In the genomic region with DNA sequence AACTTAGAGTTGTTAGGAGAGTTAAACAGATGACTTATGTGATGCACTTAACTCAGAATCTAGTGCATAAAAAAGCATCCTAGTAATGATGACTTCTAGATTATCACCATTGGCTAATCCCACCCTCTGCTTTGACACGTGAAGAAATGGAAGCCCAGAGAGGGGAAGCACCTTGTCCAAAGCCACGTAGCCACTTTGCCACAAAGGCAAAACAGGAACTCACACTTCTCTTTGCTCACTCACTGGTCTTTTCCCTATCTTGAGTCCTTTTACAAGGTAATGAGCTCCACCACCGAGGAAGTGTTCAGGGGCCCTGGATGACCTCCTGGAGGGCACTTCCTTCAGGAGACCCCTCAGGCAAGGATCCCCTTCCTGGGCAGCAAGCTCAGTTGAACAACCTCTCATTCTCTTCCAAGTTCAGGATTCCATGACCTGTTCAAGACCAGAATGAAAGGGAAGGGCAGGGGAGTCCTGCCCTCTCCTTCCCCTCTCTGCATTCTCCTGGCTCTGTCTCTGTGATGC, we compare ENCODE assay signal across 21 cellular contexts.
A peak's percentile ranks its signal among the peaks of the same experiment; 100 is the strongest.
DNase-seq lines count a peak whose midpoint lies in the region; ATAC-seq, FAIRE-seq and TF ChIP-seq lines count a peak whose summit lies in the region.
"Had no signal": no experiment of that assay in that cellular context is flagged by ENCODE, and none has a peak within 500 bp of the region (broad histone marks: within the 10 kb centered on the region; RNA-seq: fewer than 3 reads in every experiment).

No MANE protein-coding gene starts in this region.

- FAIRE-seq in A549 (lab: Jason Lieb, UNC) = no peak
- FAIRE-seq: A204.1, GM12892 had no signal

- H3K4me1 Mint-ChIP-seq in osteocyte (ENCODE audit: unreplicated experiment) = no peaks in the 10 kb centered on the region

- 50% methylated on average over 3 of the region's 3 CpGs for WGBS in A549 (ENCODE audit: missing lambda C conversion rate)

- no peaks in the 10 kb centered on the region for H3K9me2 ChIP-seq in DOHH2 (replicated peaks; ENCODE audit: control insufficient read depth, low read length)

- H3K9me3 Mint-ChIP-seq in osteocyte (ENCODE audit: unreplicated experiment) = no peaks in the 10 kb centered on the region
- H3K9me3 Mint-ChIP-seq: CD8-positive, alpha-beta T cell; H9; HFFc6 had no signal

- no peak for TF ChIP-seq EP300 in A549 (IDR thresholded peaks at IDR 0.05)

- H3K36me3 Mint-ChIP-seq in osteocyte (ENCODE audit: unreplicated experiment) = no peaks in the 10 kb centered on the region
- H3K36me3 Mint-ChIP-seq: CD8-positive, alpha-beta T cell had no signal

- no peaks in the 10 kb centered on the region for H3K9me3 ChIP-seq in A549
- no peaks in the 10 kb centered on the region for H3K9me3 ChIP-seq in DOHH2 (ENCODE audit: control insufficient read depth, insufficient read depth, low read length)
- H3K9me3 ChIP-seq: Caco-2, SJSA1 had no signal

- H3K27me3 Mint-ChIP-seq in osteocyte (ENCODE audit: unreplicated experiment) = no peaks in the 10 kb centered on the region

- DNase-seq in A549 (ENCODE audit: low read depth in 1 of 2, low spot score in 1 of 2) (no peak), ecto neural progenitor cell (ENCODE audit: low spot score) (peak; percentile 9), osteocyte (ENCODE audit: extremely low spot score, unreplicated experiment) (peak; percentile 46), mesenteric fat pad (ENCODE audit: low spot score) (no peak)
- no peak for DNase-seq in stimulated activated CD4-positive, alpha-beta T cell treated with anti-CD3 and anti-CD28 coated beads, Interleukin-2, amount 100 ng/mL, for 48 hours
- no peak for DNase-seq in stimulated activated CD4-positive, alpha-beta T cell treated with anti-CD3 and anti-CD28 coated beads, Interleukin-12 subunit alpha, Interleukin-12 subunit beta, amount 100 ng/mL, for 4 hours
- DNase-seq: AML-193, KBM-7, NCI-H1048, NCI-H2029 treated with DMSO at 0.1 percent for 48 hours, Right ventricle myocardium superior, RPMI8226 had no signal

- CTCF ChIA-PET in A549 (lab: Yijun Ruan, JAX) = interaction anchor here (4.2 kb wide), 1 partner anchor 17 kb away, joined by 34 read pairs; no protein-coding TSS in a partner anchor

- no peaks in the 10 kb centered on the region for H4K20me1 ChIP-seq in DOHH2 (ENCODE audit: control insufficient read depth, insufficient read depth, low read depth, low read length)

- H3K27ac ChIP-seq in A549 (no peak overlapping the region; a peak in 1 of 6 replicates), DOHH2 (ENCODE audit: low read depth, low read length) (no peak overlapping the region)
- H3K27ac ChIP-seq: C4-2B, SJSA1 had no signal

- no peak for TF ChIP-seq CTCF in A549 (IDR thresholded peaks at IDR 0.05)
- no peak for TF ChIP-seq CTCF in DOHH2 (IDR thresholded peaks at IDR 0.05; ENCODE audit: low read depth, low read length, poor library complexity, severe bottlenecking)
- TF ChIP-seq CTCF in osteocyte (IDR thresholded peaks at IDR 0.05) = no peak

- H3K79me2 ChIP-seq in DOHH2 (ENCODE audit: control insufficient read depth, low read length) = no peaks in the 10 kb centered on the region

- H3K4me3 Mint-ChIP-seq in osteocyte (ENCODE audit: unreplicated experiment) = no peak overlapping the region
- H3K4me3 Mint-ChIP-seq: CD8-positive, alpha-beta T cell; HFFc6 had no signal

- H3K27ac Mint-ChIP-seq in osteocyte (ENCODE audit: unreplicated experiment) = no peak overlapping the region
- H3K27ac Mint-ChIP-seq: CD8-positive, alpha-beta T cell; H9; HFFc6 had no signal

- peaks cover 34% of the 10 kb centered on the region for H3K27me3 ChIP-seq in DOHH2 (ENCODE audit: control insufficient read depth, low read length)

- no peak for TF ChIP-seq RAD21 in A549 (conservative IDR thresholded peaks at IDR 0.05 in 1 of 2, IDR thresholded peaks at IDR 0.05 in 1 of 2)

- no peak overlapping the region for H3K4me3 ChIP-seq in A549
- H3K4me3 ChIP-seq in DOHH2 (ENCODE audit: low read length) = 0 out of 2 replicates have a peak overlapping the region, but pooled peaks have one; percentile 29
- H3K4me3 ChIP-seq: SJSA1 had no signal

- H3K4me2 ChIP-seq in A549 (peak overlapping the region; percentile 36; the same call in 2 of the 3 replicates), DOHH2 (ENCODE audit: low read length) (no peak overlapping the region; the same call in 1 of the 2 replicates)

- ATAC-seq in A549 = no peak
- ATAC-seq: CD8-positive, alpha-beta T cell had no signal

- TF ChIP-seq POLR2A in A549 (IDR thresholded peaks at IDR 0.05; ENCODE audit: low read length) = no peak

- POLR2A ChIA-PET in A549 (lab: Yijun Ruan, JAX) = no interaction called here

- no peaks in the 10 kb centered on the region for H3F3A ChIP-seq in DOHH2 (ENCODE audit: control insufficient read depth, insufficient read depth)

- H3K36me3 ChIP-seq in DOHH2 (ENCODE audit: control insufficient read depth, low read length) = no peaks in the 10 kb centered on the region
- H3K36me3 ChIP-seq: SJSA1 had no signal

- H3K4me1 ChIP-seq in A549 (peaks cover 38% of the 10 kb centered on the region), DOHH2 (ENCODE audit: control insufficient read depth, low read length) (peaks cover 7% of the 10 kb centered on the region)
- H3K4me1 ChIP-seq: Caco-2, SJSA1 had no signal

TF ChIP-seq in A549, 52 proteins besides CTCF, POLR2A, EP300 and RAD21:
- no peak for TF ChIP-seq CBX2 (IDR thresholded peaks at IDR 0.05; ENCODE audit: borderline replicate concordance, low read depth)
- no peak for TF ChIP-seq HDAC2 (IDR thresholded peaks at IDR 0.05)
- no peak for TF ChIP-seq ESRRA (IDR thresholded peaks at IDR 0.05; ENCODE audit: borderline replicate concordance, low read length)
- TF ChIP-seq POLR2AphosphoS2 (conservative IDR thresholded peaks at IDR 0.05; ENCODE audit: low read length) = no peak
- TF ChIP-seq, protein P1, sequence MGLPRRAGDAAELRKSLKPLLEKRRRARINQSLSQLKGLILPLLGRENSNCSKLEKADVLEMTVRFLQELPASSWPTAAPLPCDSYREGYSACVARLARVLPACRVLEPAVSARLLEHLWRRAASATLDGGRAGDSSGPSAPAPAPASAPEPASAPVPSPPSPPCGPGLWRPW (IDR thresholded peaks at IDR 0.05) = no peak
- TF ChIP-seq TP53 (CRISPR knock-in tag; IDR thresholded peaks at IDR 0.05) = no peak
- TF ChIP-seq KDM5A (IDR thresholded peaks at IDR 0.05) = no peak
- TF ChIP-seq FOSL2 (IDR thresholded peaks at IDR 0.05) = no peak
- TF ChIP-seq FOSL2 (CRISPR knock-in tag; IDR thresholded peaks at IDR 0.05) = no peak
- TF ChIP-seq ZSCAN20 (CRISPR knock-in tag; IDR thresholded peaks at IDR 0.05) = no peak
- no peak for TF ChIP-seq EHMT2 (IDR thresholded peaks at IDR 0.05; ENCODE audit: low read depth)
- no peak for TF ChIP-seq HOXB5 (CRISPR knock-in tag; IDR thresholded peaks at IDR 0.05)

Comparison
In these comparisons a context has a peak if more than half of its experiments do, and no peak if none do; other contexts are left out.
1. DNase-seq: peak in ecto neural progenitor cell (single experiment) and osteocyte (single experiment); none in A549 (0 of 2), stimulated activated CD4-positive, alpha-beta T cell treated with anti-CD3 and anti-CD28 coated beads, Interleukin-2, amount 100 ng/mL, for 48 hours (0 of 2), mesenteric fat pad (single experiment) and stimulated activated CD4-positive, alpha-beta T cell treated with anti-CD3 and anti-CD28 coated beads, Interleukin-12 subunit alpha, Interleukin-12 subunit beta, amount 100 ng/mL, for 4 hours (single experiment).